In the genomic region with DNA sequence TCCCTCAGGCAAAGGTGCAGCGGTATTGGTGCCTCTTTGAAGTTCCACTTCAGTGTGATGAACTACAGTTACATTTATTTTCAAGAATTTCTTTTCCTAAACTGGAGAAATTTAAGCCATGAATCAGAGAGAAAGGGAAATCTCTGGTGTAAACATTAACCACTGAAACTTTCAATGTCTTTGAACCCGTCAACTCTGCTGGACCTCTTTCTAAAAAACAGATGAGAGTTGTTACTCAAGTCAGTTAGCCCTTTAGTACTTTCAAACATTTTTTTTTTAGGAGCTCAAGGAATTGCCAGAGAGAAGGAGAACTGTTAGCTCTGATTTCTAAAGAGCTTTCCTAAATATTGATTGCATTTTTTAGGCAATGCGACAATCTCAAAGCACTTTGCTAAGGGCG, we compare ENCODE assay signal across 4 cellular contexts. TPM values are rescaled to one million over a fixed set of nuclear protein-coding genes. Genes with fewer than 3 reads are reported as not detected.
"Had no signal": no experiment of that assay in that cellular context is flagged by ENCODE, and none has a peak within 500 bp of the region (broad histone marks: within the 10 kb centered on the region; RNA-seq: fewer than 3 reads in every experiment).

No MANE protein-coding gene starts in this region.

RNA-seq across cellular contexts. Expression of a gene that starts 8.6 kb away (rescaled TPM):
- total RNA-seq: LHCN-M2, M059J, MCF 10A had no signal

RNA-seq across cellular contexts. Expression of a gene that starts 11.9 kb away (rescaled TPM):
- total RNA-seq: LHCN-M2, M059J, MCF 10A, NCI-H460 had no signal
